16 cellular contexts compared by ENCODE assay signal in the genomic region with DNA sequence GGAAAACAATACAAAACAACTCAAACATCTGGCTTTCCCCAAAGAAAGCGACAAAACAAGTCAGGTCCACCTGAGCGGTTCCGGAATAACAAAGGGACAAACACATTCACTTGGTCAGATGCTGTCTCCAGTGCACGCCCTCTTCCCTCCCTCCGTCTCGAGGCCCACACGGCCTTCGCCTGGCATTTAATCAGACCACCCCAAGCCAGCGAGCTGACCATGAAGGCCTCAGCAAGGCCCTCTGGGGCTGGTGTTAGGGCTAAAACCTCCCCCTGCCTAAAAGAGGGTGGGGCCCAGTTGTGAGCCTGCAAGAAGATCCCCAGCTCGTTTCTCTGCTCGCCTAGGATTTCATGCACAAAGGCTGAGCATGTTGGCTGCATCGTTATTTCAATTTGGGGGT.
DNase-seq lines count a peak whose midpoint lies in the region; ATAC-seq and TF ChIP-seq lines count a peak whose summit lies in the region.
"Had no signal": no experiment of that assay in that cellular context is flagged by ENCODE, and none has a peak within 500 bp of the region (broad histone marks: within the 10 kb centered on the region; RNA-seq: fewer than 3 reads in every experiment).

No MANE protein-coding gene starts in this region.

- no peaks in the 10 kb centered on the region for H3K27me3 Mint-ChIP-seq in WTC11 (ENCODE audit: low read depth)
- H3K27me3 Mint-ChIP-seq: CD4-positive, alpha-beta memory T cell had no signal

- ATAC-seq in WTC11 = no peak
- no peak for ATAC-seq in HG02840 (IDR thresholded peaks at IDR 0.05; ENCODE audit: low FRiP score, unreplicated experiment)
- ATAC-seq in HG03139 (IDR thresholded peaks at IDR 0.05; ENCODE audit: unreplicated experiment) = no peak

- H3K4me2 ChIP-seq in BLaER1 treated with 17β-estradiol and CSF1 and Interleukin-3, amounts not matched to agents 10 nM and 100 nM = peak overlapping the region; percentile 67 to 88 (median 84)

- peaks cover 33% of the 10 kb centered on the region for H3K4me1 Mint-ChIP-seq in WTC11

- H3K36me3 ChIP-seq in BLaER1 treated with 17β-estradiol and CSF1 and Interleukin-3, amounts not matched to agents 10 nM and 100 nM = peaks cover 7 to 42% (median 17%) of the 10 kb centered on the region in 11 experiments
- H3K36me3 ChIP-seq in iPS-20b (ENCODE audit: insufficient read depth, low read depth, low read length) (peaks cover 39% of the 10 kb centered on the region), spleen (peaks cover 0 to 59% (median 30%) of the 10 kb centered on the region in 6 donors)

- intact Hi-C loops in spleen (cut with DNase I; ENCODE audit: low total_unique reads) (loop anchor here (10.0 kb wide), 1 partner anchor 107 kb away; no protein-coding TSS in a partner anchor), lower leg skin (cut with DNase I; ENCODE audit: low total_unique reads) (no loop called here)

- no peak overlapping the region; a peak in 1 of 20 replicates for H3K4me3 ChIP-seq in BLaER1 treated with 17β-estradiol and CSF1 and Interleukin-3, amounts not matched to agents 10 nM and 100 nM
- H3K4me3 ChIP-seq in iPS-20b (ENCODE audit: low read length) = no peak overlapping the region
- H3K4me3 ChIP-seq in spleen = no peak overlapping the region
- no peak overlapping the region for H3K4me3 ChIP-seq in lower leg skin (ENCODE audit: low read depth, poor library complexity, severe bottlenecking)
- H3K4me3 ChIP-seq: Peyer's patch had no signal

- CTCF ChIA-PET in WTC11 (lab: Charles Lee) = interaction anchor here (0.6 to 1.8 kb wide), 2 partner anchors 19 to 106 kb away, joined by 3 to 6 read pairs; no protein-coding TSS in a partner anchor

- 0 out of 2 replicates have a peak overlapping the region, but pooled peaks have one; percentile 49 for H3K27ac Mint-ChIP-seq in WTC11

- no peak overlapping the region for H3K4me3 Mint-ChIP-seq in WTC11

- WGBS in spleen, 5 donors = 77 to 91% (median 81%) methylated on average over 12 of the region's 12 CpGs
- 76 to 93% methylated on average over 12 of the region's 12 CpGs for WGBS in lower leg skin, 2 donors

- peaks cover 14% of the 10 kb centered on the region for H3K9me3 Mint-ChIP-seq in WTC11
- H3K9me3 Mint-ChIP-seq: CD4-positive, alpha-beta memory T cell had no signal

- peaks cover 30% of the 10 kb centered on the region for H3K36me3 Mint-ChIP-seq in WTC11

- POLR2A ChIA-PET in WTC11 (lab: Charles Lee) = no interaction called here

- TF ChIP-seq CTCF in WTC11 (IDR thresholded peaks at IDR 0.05) (no peak), spleen (IDR thresholded peaks at IDR 0.05 in 8 of 11, conservative IDR thresholded peaks at IDR 0.05 in 3 of 11) (no peak), lower leg skin (IDR thresholded peaks at IDR 0.05) (no peak)

- peak overlapping the region in 5 of 11 experiments; percentile 45 to 67 (median 58); a peak in 7 of 22 replicates for H3K27ac ChIP-seq in BLaER1 treated with 17β-estradiol and CSF1 and Interleukin-3, amounts not matched to agents 10 nM and 100 nM
- H3K27ac ChIP-seq in iPS-20b (ENCODE audit: low read length) = peak overlapping the region; percentile 49
- no peak overlapping the region for H3K27ac ChIP-seq in spleen
- H3K27ac ChIP-seq: Peyer's patch had no signal

- peaks cover 53 to 72% (median 66%) of the 10 kb centered on the region in 10 experiments for H3K4me1 ChIP-seq in BLaER1 treated with 17β-estradiol and CSF1 and Interleukin-3, amounts not matched to agents 10 nM and 100 nM
- peaks cover 7% of the 10 kb centered on the region; the same call in 1 of the 2 replicates for H3K4me1 ChIP-seq in iPS-20b (ENCODE audit: insufficient read depth, low read length)
- H3K4me1 ChIP-seq in spleen = peaks cover 0 to 9% (median 0%) of the 10 kb centered on the region in 6 donors
- H3K4me1 ChIP-seq: Peyer's patch had no signal

- H3K9ac ChIP-seq in BLaER1 treated with 17β-estradiol and CSF1 and Interleukin-3, amounts not matched to agents 10 nM and 100 nM = peak overlapping the region in 5 of 11 experiments; percentile 1 to 52 (median 5); a peak in 4 of 22 replicates
- peak overlapping the region; percentile 45; the same call in 1 of the 2 replicates for H3K9ac ChIP-seq in iPS-20b (ENCODE audit: low read depth, low read length)

- TF ChIP-seq POLR2A in spleen (IDR thresholded peaks at IDR 0.05) (no peak), lower leg skin (IDR thresholded peaks at IDR 0.05) (no peak)

- DNase-seq in WTC11 (ENCODE audit: low spot score) (no peak), spleen (peak; percentile 31), lower leg skin (ENCODE audit: low spot score in 2 of 2) (no peak)
- DNase-seq: COR-L47, KBM-7, MM.1S, NCI-H2029, NCI-H446 treated with DMSO at 0.1 percent for 48 hours, Peyer's patch, SHP77 treated with DMSO at 0.1 percent for 48 hours, SW 1271 had no signal

- peaks cover 0 to 4% (median 0%) of the 10 kb centered on the region in 11 experiments; a peak in 1 of 22 replicates for H3K9me3 ChIP-seq in BLaER1 treated with 17β-estradiol and CSF1 and Interleukin-3, amounts not matched to agents 10 nM and 100 nM (replicated peaks in 1 of 11)
- H3K9me3 ChIP-seq in iPS-20b (ENCODE audit: insufficient read depth, low read depth, low read length) = no peaks in the 10 kb centered on the region
- no peaks in the 10 kb centered on the region for H3K9me3 ChIP-seq in spleen
- H3K9me3 ChIP-seq: Peyer's patch had no signal

- peaks cover 0 to 60% (median 19%) of the 10 kb centered on the region in 11 experiments; a peak in 14 of 22 replicates for H4K20me1 ChIP-seq in BLaER1 treated with 17β-estradiol and CSF1 and Interleukin-3, amounts not matched to agents 10 nM and 100 nM

- H3K27me3 ChIP-seq in BLaER1 treated with 17β-estradiol and CSF1 and Interleukin-3, amounts not matched to agents 10 nM and 100 nM = peaks cover 0 to 14% (median 0%) of the 10 kb centered on the region in 11 experiments; a peak in 2 of 22 replicates
- no peaks in the 10 kb centered on the region for H3K27me3 ChIP-seq in iPS-20b (ENCODE audit: insufficient read depth, low read length)
- H3K27me3 ChIP-seq in spleen (replicated peaks in 1 of 7) = no peaks in the 10 kb centered on the region
- H3K27me3 ChIP-seq: Peyer's patch had no signal

TF ChIP-seq in WTC11, 78 proteins besides CTCF, POLR2A, EP300 and RAD21:
- no peak for TF ChIP-seq ZBTB21 (CRISPR knock-in tag; IDR thresholded peaks at IDR 0.05; ENCODE audit: borderline replicate concordance)
